ENCODE assay signal across 8 cellular contexts in genomic region chr16:85570213-85570734, GRCh38. TPM values are rescaled to one million over a fixed set of nuclear protein-coding genes. Genes with fewer than 3 reads are reported as not detected.
A peak's percentile ranks its signal among the peaks of the same experiment; 100 is the strongest.
DNase-seq lines count a peak whose midpoint lies in the region; ATAC-seq lines count a peak whose summit lies in the region.

No MANE protein-coding gene starts in this region.

- H2AK5ac ChIP-seq in trophoblast cell (ENCODE audit: low read length): no peak overlapping the region

- H2BK5ac ChIP-seq in trophoblast cell (ENCODE audit: low read depth, low read length, poor library complexity): no peak overlapping the region

- H3K27ac ChIP-seq in trophoblast cell (ENCODE audit: low read depth, low read length): peak overlapping the region; percentile 15

- H3K4me3 Mint-ChIP-seq in activated naive CD4-positive, alpha-beta T cell treated with anti-CD3 and anti-CD28 coated beads, Interleukin-2, amount 10 ng/mL, durations not matched to agents 7 days and 5 days: no peak overlapping the region

- no peak overlapping the region for H3K4ac ChIP-seq in trophoblast cell (ENCODE audit: low read depth, low read length)

- H3K27me3 Mint-ChIP-seq in activated naive CD4-positive, alpha-beta T cell treated with anti-CD3 and anti-CD28 coated beads, Interleukin-2, amount 10 ng/mL, durations not matched to agents 7 days and 5 days: peaks cover 7% of the 10 kb centered on the region

- peaks cover 6% of the 10 kb centered on the region for H3K9me3 ChIP-seq in trophoblast cell (ENCODE audit: insufficient read depth, low read depth, low read length)

- H3K27me3 ChIP-seq in trophoblast cell (ENCODE audit: insufficient read depth, low read length) (no peaks in the 10 kb centered on the region), H7 (ENCODE audit: control insufficient read depth, insufficient read depth, low read length) (no peaks in the 10 kb centered on the region)

- H2BK120ac ChIP-seq in trophoblast cell (ENCODE audit: insufficient read depth, low read length, poor library complexity): no peak overlapping the region

- DNase-seq in stimulated activated CD4-positive, alpha-beta T cell treated with anti-CD3 and anti-CD28 coated beads, Interleukin-1b, Interleukin-23, amount 100 ng/mL, for 48 hours: peak; percentile 28
- DNase-seq in stimulated activated CD4-positive, alpha-beta T cell treated with anti-CD3 and anti-CD28 coated beads, Interleukin-12 subunit alpha, Interleukin-12 subunit beta, amount 100 ng/mL, for 4 hours: no peak
- DNase-seq in activated naive CD4-positive, alpha-beta T cell treated with anti-CD3 and anti-CD28 coated beads, Interleukin-2, amount 10 ng/mL, durations not matched to agents 7 days and 5 days: no peak
- peak; percentile 73 to 81 for DNase-seq in trophoblast cell
- no peak for DNase-seq in NK-92 treated with Interleukin-12 subunit alpha and Interleukin-12 subunit beta, amount 100 ng/mL, for 24 hours (lab: John Stamatoyannopoulos, UW)
- no peak for DNase-seq in dermis blood vessel endothelial cell
- no peak for DNase-seq in H7

- H3K79me1 ChIP-seq in trophoblast cell (ENCODE audit: low read length): peaks cover 3% of the 10 kb centered on the region

- peaks cover 7% of the 10 kb centered on the region for H3K9me3 Mint-ChIP-seq in activated naive CD4-positive, alpha-beta T cell treated with anti-CD3 and anti-CD28 coated beads, Interleukin-2, amount 10 ng/mL, durations not matched to agents 7 days and 5 days

- peaks cover 2% of the 10 kb centered on the region for H3K36me3 Mint-ChIP-seq in activated naive CD4-positive, alpha-beta T cell treated with anti-CD3 and anti-CD28 coated beads, Interleukin-2, amount 10 ng/mL, durations not matched to agents 7 days and 5 days

- H3K79me2 ChIP-seq in trophoblast cell (ENCODE audit: control insufficient read depth, insufficient read depth, low read length, poor library complexity): peaks cover 3% of the 10 kb centered on the region

- no peak overlapping the region for H4K12ac ChIP-seq in trophoblast cell (ENCODE audit: low read depth, low read length)

- CTCF ChIA-PET in activated naive CD4-positive, alpha-beta T cell treated with anti-CD3 and anti-CD28 coated beads, Interleukin-2, amount 10 ng/mL, durations not matched to agents 7 days and 5 days (lab: Charles Lee): interaction anchor here (0.9 kb wide), 1 partner anchor 311 kb away, joined by 3 read pairs; no protein-coding TSS in a partner anchor

- no peak overlapping the region for H3K4me2 ChIP-seq in trophoblast cell (ENCODE audit: low read length)

- H4K91ac ChIP-seq in trophoblast cell (ENCODE audit: low read depth, low read length): no peak overlapping the region

- no peak overlapping the region for H2BK12ac ChIP-seq in trophoblast cell (ENCODE audit: low read length)

- H2AFZ ChIP-seq in trophoblast cell (ENCODE audit: insufficient read depth, low read length, poor library complexity): no peak overlapping the region

- H3K18ac ChIP-seq in trophoblast cell (ENCODE audit: low read length): peak overlapping the region; percentile 77

- peak; percentile 20 for ATAC-seq in HG03342 (IDR thresholded peaks at IDR 0.05; ENCODE audit: unreplicated experiment)

- no peak overlapping the region for H4K8ac ChIP-seq in trophoblast cell (ENCODE audit: low read depth, low read length)

- H3K14ac ChIP-seq in trophoblast cell (ENCODE audit: low read length): no peak overlapping the region

- WGBS in trophoblast cell (ENCODE audit: extremely low coverage, insufficient coverage, insufficient read length): no CpG with 5 or more reads among the region's 13 CpGs

- H3K9ac ChIP-seq in trophoblast cell (ENCODE audit: low read length): no peak overlapping the region

- peaks cover 22 to 26% of the 10 kb centered on the region in 2 experiments for H3K4me1 ChIP-seq in trophoblast cell (ENCODE audit: control insufficient read depth in 1 of 2, insufficient read depth in 2 of 2, low read length in 2 of 2)

- H3K4me1 Mint-ChIP-seq in activated naive CD4-positive, alpha-beta T cell treated with anti-CD3 and anti-CD28 coated beads, Interleukin-2, amount 10 ng/mL, durations not matched to agents 7 days and 5 days: peaks cover 48% of the 10 kb centered on the region

- H3K27ac Mint-ChIP-seq in activated naive CD4-positive, alpha-beta T cell treated with anti-CD3 and anti-CD28 coated beads, Interleukin-2, amount 10 ng/mL, durations not matched to agents 7 days and 5 days: peak overlapping the region; percentile 72

- H3K23ac ChIP-seq in trophoblast cell (ENCODE audit: low read length): no peak overlapping the region

- H3K36me3 ChIP-seq in trophoblast cell (ENCODE audit: control insufficient read depth in 1 of 2, insufficient read depth in 2 of 2, low read length in 2 of 2) (peaks cover 8 to 14% of the 10 kb centered on the region in 2 experiments), H7 (replicated peaks; ENCODE audit: control insufficient read depth, insufficient read depth, low read length) (no peaks in the 10 kb centered on the region)

- H3K4me3 ChIP-seq in trophoblast cell (ENCODE audit: low read depth, low read length) (no peak overlapping the region), H7 (ENCODE audit: insufficient read depth, low read depth, low read length) (no peak overlapping the region)

RNA-seq across cellular contexts. Expression of gene GSE1, which starts 42.8 kb away (rescaled TPM):
- polyA plus RNA-seq in trophoblast cell (2013): 175 and 188 TPM in 2 replicates
- 27.5 and 28.8 TPM in 2 replicates for total RNA-seq in dermis blood vessel endothelial cell
- total RNA-seq in H7 (2014; rRNA removed; shearing (Covaris generic)): 52.5 and 73.6 TPM in 2 replicates

Comparison
In these comparisons a context has a peak if more than half of its experiments do, and no peak if none do; other contexts are left out.
1. DNase-seq: peak in stimulated activated CD4-positive, alpha-beta T cell treated with anti-CD3 and anti-CD28 coated beads, Interleukin-1b, Interleukin-23, amount 100 ng/mL, for 48 hours (single experiment) and trophoblast cell (2 of 2); none in stimulated activated CD4-positive, alpha-beta T cell treated with anti-CD3 and anti-CD28 coated beads, Interleukin-12 subunit alpha, Interleukin-12 subunit beta, amount 100 ng/mL, for 4 hours (single experiment), activated naive CD4-positive, alpha-beta T cell treated with anti-CD3 and anti-CD28 coated beads, Interleukin-2, amount 10 ng/mL, durations not matched to agents 7 days and 5 days (single experiment), NK-92 treated with Interleukin-12 subunit alpha and Interleukin-12 subunit beta, amount 100 ng/mL, for 24 hours (single experiment), dermis blood vessel endothelial cell (single experiment) and H7 (single experiment).